21 cellular contexts compared by ENCODE assay signal in the genomic region with DNA sequence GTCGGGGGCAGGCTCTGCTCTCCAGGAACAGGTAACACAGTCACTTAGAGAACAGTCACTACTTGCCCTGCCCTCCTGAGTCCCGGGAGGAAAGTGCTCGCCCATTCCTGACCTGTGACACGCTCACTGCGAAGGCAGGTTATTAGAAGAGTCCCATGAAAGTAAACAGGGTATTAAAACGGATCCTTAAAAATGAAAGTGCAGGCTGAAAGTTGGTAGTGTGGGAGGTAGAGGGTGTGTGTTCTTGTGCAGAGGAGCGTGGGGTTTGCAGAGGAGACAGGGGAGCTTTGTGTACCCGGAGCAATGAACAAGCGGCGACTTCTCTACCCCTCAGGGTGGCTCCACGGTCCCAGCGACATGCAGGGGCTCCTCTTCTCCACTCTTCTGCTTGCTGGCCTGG. TPM values are rescaled to one million over a fixed set of nuclear protein-coding genes. Genes with fewer than 3 reads are reported as not detected.
"Had no signal": no experiment of that assay in that cellular context is flagged by ENCODE, and none has a peak within 500 bp of the region (broad histone marks: within the 10 kb centered on the region; RNA-seq: fewer than 3 reads in every experiment).

A gene (plus strand): TSS at position 104 of the 400 bp plus-strand sequence. CDS start 254 bp downstream, at position 358.

- H3K4me3 ChIP-seq: stomach, thoracic aorta had no signal

- H3K27ac ChIP-seq: thoracic aorta had no signal

- H3K27me3 Mint-ChIP-seq: activated T-helper 17 cell treated with anti-CD3 and anti-CD28 coated beads, Interleukin-2, amount 50 U/mL, for 72 hours had no signal

- H3K4me3 Mint-ChIP-seq: activated naive CD8-positive, alpha-beta T cell treated with anti-CD3 and anti-CD28 coated beads, Interleukin-2, amount 50 U/mL, for 24 hours; activated T-helper 17 cell treated with anti-CD3 and anti-CD28 coated beads, Interleukin-2, amount 50 U/mL, for 72 hours; effector memory CD8-positive, alpha-beta T cell; nephron progenitor cell; T-cell had no signal

- H3K36me3 ChIP-seq: stomach, thoracic aorta had no signal

- DNase-seq: activated CD4-positive, alpha-beta T cell treated with anti-CD3 and anti-CD28 coated beads, Interleukin-2, amount 50 U/mL, for 1 hour; activated naive CD4-positive, alpha-beta T cell treated with Interleukin-2 at 50 U/mL for 16 hours; activated naive CD8-positive, alpha-beta T cell treated with anti-CD3 and anti-CD28 coated beads, Interleukin-2, amount 50 U/mL, for 24 hours; aorta; dermis blood vessel endothelial cell; effector memory CD8-positive, alpha-beta T cell; left ventricle myocardium superior; nephron progenitor cell; stimulated activated CD4-positive, alpha-beta T cell treated with anti-CD3 and anti-CD28 coated beads, Interleukin-12 subunit alpha, Interleukin-12 subunit beta, amount 100 ng/mL, for 4 hours; stimulated activated CD4-positive, alpha-beta T cell treated with anti-CD3 and anti-CD28 coated beads, Interleukin-2, amount 100 ng/mL, for 24 hours; stomach; T-cell; T-helper 9 cell had no signal

- H3K9me3 ChIP-seq: stomach, thoracic aorta had no signal

- H3K36me3 Mint-ChIP-seq: T-cell had no signal

- H3K27ac Mint-ChIP-seq: activated naive CD8-positive, alpha-beta T cell treated with anti-CD3 and anti-CD28 coated beads, Interleukin-2, amount 50 U/mL, for 24 hours; activated T-helper 17 cell treated with anti-CD3 and anti-CD28 coated beads, Interleukin-2, amount 50 U/mL, for 72 hours; nephron progenitor cell; T-cell had no signal

- H3K9me3 Mint-ChIP-seq: activated naive CD8-positive, alpha-beta T cell treated with anti-CD3 and anti-CD28 coated beads, Interleukin-2, amount 50 U/mL, for 24 hours; activated T-helper 17 cell treated with anti-CD3 and anti-CD28 coated beads, Interleukin-2, amount 50 U/mL, for 72 hours; effector memory CD8-positive, alpha-beta T cell; T-cell had no signal

- H3K27me3 ChIP-seq: stomach had no signal

- H3K4me1 Mint-ChIP-seq: activated naive CD8-positive, alpha-beta T cell treated with anti-CD3 and anti-CD28 coated beads, Interleukin-2, amount 50 U/mL, for 24 hours; activated T-helper 17 cell treated with anti-CD3 and anti-CD28 coated beads, Interleukin-2, amount 50 U/mL, for 72 hours; nephron progenitor cell; T-cell had no signal

RNA-seq across cellular contexts. Expression of the gene that starts here (rescaled TPM):
- total RNA-seq: activated CD8-positive, alpha-beta memory T cell treated with anti-CD3 and anti-CD28 coated beads for 36 hours; aorta; chondrocyte; dermis blood vessel endothelial cell; left ventricle myocardium superior; mesenteric fat pad; osteocyte; pulmonary artery endothelial cell; stomach; T-cell; thoracic aorta; ureter had no signal
- polyA plus RNA-seq: aorta, stomach had no signal
